9 cellular contexts compared by ENCODE assay signal in the genomic region with DNA sequence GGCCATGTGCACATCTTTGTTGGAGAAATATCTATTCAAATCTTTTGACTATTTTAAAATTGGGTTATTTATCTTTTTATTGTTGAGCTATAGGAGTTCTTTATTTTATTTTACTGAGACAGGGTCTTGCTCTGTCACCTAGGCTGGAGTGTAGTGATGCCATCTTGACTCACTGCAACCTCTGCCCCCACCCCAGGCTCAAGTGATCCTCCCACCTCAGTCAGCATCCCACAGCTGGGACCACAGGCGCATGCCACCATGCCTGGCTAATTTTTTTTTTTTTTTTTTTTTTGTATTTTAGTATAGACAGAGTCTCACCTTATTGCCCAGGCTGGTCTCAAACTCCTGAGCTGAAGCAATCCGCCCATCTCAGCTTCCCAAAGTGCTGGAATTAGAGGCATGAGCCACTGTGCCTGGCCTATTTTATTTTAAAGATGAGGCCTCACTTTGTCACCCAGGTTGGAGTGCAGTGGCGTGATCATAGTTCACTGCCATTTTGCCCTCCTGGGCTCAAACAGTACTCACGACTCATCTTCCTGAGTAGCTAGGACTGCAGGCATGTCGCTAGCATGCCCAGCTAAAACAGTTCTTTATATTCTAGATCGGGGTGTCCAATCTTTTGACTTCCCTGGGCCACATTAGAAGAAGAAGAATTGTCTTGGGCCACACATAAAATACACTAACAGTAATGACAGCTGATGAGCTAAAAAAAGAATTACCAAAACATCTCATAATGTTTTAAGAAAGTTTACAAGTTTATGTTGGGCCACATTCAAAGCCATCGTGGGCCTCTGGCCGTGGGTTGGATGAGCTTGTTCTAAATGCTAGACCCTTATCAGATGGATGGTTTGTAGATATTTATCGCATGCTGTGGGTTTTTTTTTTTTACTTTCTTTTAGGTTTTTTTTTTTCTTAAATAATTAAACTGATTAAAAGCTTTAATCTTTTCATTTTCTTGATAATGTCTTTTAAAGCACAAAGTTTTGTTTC. TPM values are rescaled to one million over a fixed set of nuclear protein-coding genes. Genes with fewer than 3 reads are reported as not detected.
DNase-seq lines count a peak whose midpoint lies in the region; ATAC-seq and TF ChIP-seq lines count a peak whose summit lies in the region.
"Had no signal": no experiment of that assay in that cellular context is flagged by ENCODE, and none has a peak within 500 bp of the region (broad histone marks: within the 10 kb centered on the region; RNA-seq: fewer than 3 reads in every experiment).

No MANE protein-coding gene starts in this region.

- H3K36me3 ChIP-seq in HEK293 (ENCODE audit: control insufficient read depth in 2 of 2, insufficient read depth in 1 of 2, low read length in 2 of 2): no peaks in the 10 kb centered on the region; a peak in 1 of 3 replicates
- no peaks in the 10 kb centered on the region for H3K36me3 ChIP-seq in gastrocnemius medialis
- H3K36me3 ChIP-seq in brain microvascular endothelial cell (replicated peaks): no peaks in the 10 kb centered on the region

- no peak for TF ChIP-seq POLR2A in gastrocnemius medialis (IDR thresholded peaks at IDR 0.05)

- POLR2A ChIA-PET in HEK293 (lab: Yijun Ruan, JAX) (interaction anchor here (0.6 to 1.6 kb wide), 2 partner anchors 34 to 44 kb away, joined by 3 to 4 read pairs; no protein-coding TSS in a partner anchor), WTC11 (lab: Charles Lee) (interaction anchor here (0.6 to 1.3 kb wide), 4 partner anchors 38 to 259 kb away, joined by 3 to 8 read pairs (median 6); no protein-coding TSS in a partner anchor)

- H3K4me1 ChIP-seq in HEK293 (ENCODE audit: control insufficient read depth, insufficient read depth, low read length): peaks cover 10% of the 10 kb centered on the region; the same call in 1 of the 2 replicates
- H3K4me1 ChIP-seq in gastrocnemius medialis: peaks cover 20 to 31% of the 10 kb centered on the region in 2 donors

- H3K9me3 Mint-ChIP-seq in WTC11: no peaks in the 10 kb centered on the region

- H3K4me3 ChIP-seq in HEK293 (ENCODE audit: low read depth, low read length) (no peak overlapping the region), epithelial cell of esophagus (ENCODE audit: low read length) (no peak overlapping the region), gastrocnemius medialis (no peak overlapping the region), brain microvascular endothelial cell (ENCODE audit: low read depth, low read length) (no peak overlapping the region)

- H3K27ac Mint-ChIP-seq in WTC11: peak overlapping the region; percentile 36

- ATAC-seq in WTC11 (no peak), gastrocnemius medialis (no peak)

- TF ChIP-seq CTCF in HEK293 (tag by site-specific recombination; IDR thresholded peaks at IDR 0.05) (no peak), WTC11 (IDR thresholded peaks at IDR 0.05) (no peak), epithelial cell of esophagus (IDR thresholded peaks at IDR 0.05; ENCODE audit: insufficient read depth, low read depth, low read length, missing control alignments) (no peak), gastrocnemius medialis (IDR thresholded peaks at IDR 0.05 in 4 of 5, conservative IDR thresholded peaks at IDR 0.05 in 1 of 5) (no peak), brain microvascular endothelial cell (IDR thresholded peaks at IDR 0.05; ENCODE audit: low read depth, low read length, missing control alignments) (no peak)

- CTCF ChIA-PET in HEK293 (lab: Yijun Ruan, JAX) (interaction anchor here (0.6 to 3.2 kb wide), 6 partner anchors 23 to 142 kb away, joined by 3 to 10 read pairs (median 5); partner anchors contain the start of gene CNEP1R1), WTC11 (lab: Charles Lee) (interaction anchor here (0.8 to 2.4 kb wide), 8 partner anchors 13 to 499 kb away, joined by 3 to 17 read pairs (median 4); partner anchors contain the start of gene CNEP1R1)

- peaks cover 20% of the 10 kb centered on the region for H3K4me1 Mint-ChIP-seq in WTC11

- H3K9me3 ChIP-seq in HEK293 (ENCODE audit: control insufficient read depth, insufficient read depth, low read depth, low read length): no peaks in the 10 kb centered on the region
- no peaks in the 10 kb centered on the region for H3K9me3 ChIP-seq in gastrocnemius medialis

- in situ Hi-C loops in gastrocnemius medialis (cut with MboI; ENCODE audit: low sequenced_read_pairs in 4 of 4): no loop called here
- in situ Hi-C loops in brain microvascular endothelial cell (cut with HindIII; ENCODE audit: low pct_ligation_motif_present, low sequenced_read_pairs): no loop called here

- intact Hi-C loops in gastrocnemius medialis (cut with DNase I; ENCODE audit: low total_unique reads): no loop called here

- no peaks in the 10 kb centered on the region for H3K36me3 Mint-ChIP-seq in WTC11

- H3K27me3 ChIP-seq in gastrocnemius medialis (no peaks in the 10 kb centered on the region), brain microvascular endothelial cell (replicated peaks) (no peaks in the 10 kb centered on the region)

- H3K4me3 Mint-ChIP-seq in WTC11: no peak overlapping the region

- H3K27me3 Mint-ChIP-seq in WTC11 (ENCODE audit: low read depth): no peaks in the 10 kb centered on the region

- DNase-seq in WTC11 (ENCODE audit: low spot score) (no peak), epithelial cell of esophagus (ENCODE audit: low read depth) (peak; percentile 45), NCI-H446 (lab: John Stamatoyannopoulos, UW) (no peak), gastrocnemius medialis (no peak), brain microvascular endothelial cell (no peak)
- peak; percentile 42 for DNase-seq in stimulated activated CD4-positive, alpha-beta T cell treated with anti-CD3 and anti-CD28 coated beads, Interleukin-2, amount 100 ng/mL, for 4 hours (ENCODE audit: low read depth)
- DNase-seq: left cardiac atrium, NCI-H69 had no signal

- H3K27ac ChIP-seq in HEK293 (ENCODE audit: extremely low read depth, low read depth, low read length): peak overlapping the region; percentile 32; the same call in 1 of the 2 replicates
- H3K27ac ChIP-seq in gastrocnemius medialis: no peak overlapping the region
- H3K27ac ChIP-seq in brain microvascular endothelial cell: no peak overlapping the region

TF ChIP-seq in HEK293, 187 proteins besides CTCF, POLR2A, EP300 and RAD21 (continues in another document):
- no peak for TF ChIP-seq GLIS2 (tag by site-specific recombination; IDR thresholded peaks at IDR 0.05)
- no peak for TF ChIP-seq ZNF214 (tag by site-specific recombination; IDR thresholded peaks at IDR 0.05; ENCODE audit: borderline replicate concordance)
- TF ChIP-seq ZNF175 (tag by site-specific recombination; IDR thresholded peaks at IDR 0.05): no peak
- no peak for TF ChIP-seq ZNF112 (tag by site-specific recombination; IDR thresholded peaks at IDR 0.05)
- TF ChIP-seq ZNF76 (tag by site-specific recombination; IDR thresholded peaks at IDR 0.05; ENCODE audit: borderline replicate concordance, low read depth): no peak
- TF ChIP-seq SALL2 (tag by site-specific recombination; IDR thresholded peaks at IDR 0.05; ENCODE audit: borderline replicate concordance): no peak
- TF ChIP-seq, protein P1, sequence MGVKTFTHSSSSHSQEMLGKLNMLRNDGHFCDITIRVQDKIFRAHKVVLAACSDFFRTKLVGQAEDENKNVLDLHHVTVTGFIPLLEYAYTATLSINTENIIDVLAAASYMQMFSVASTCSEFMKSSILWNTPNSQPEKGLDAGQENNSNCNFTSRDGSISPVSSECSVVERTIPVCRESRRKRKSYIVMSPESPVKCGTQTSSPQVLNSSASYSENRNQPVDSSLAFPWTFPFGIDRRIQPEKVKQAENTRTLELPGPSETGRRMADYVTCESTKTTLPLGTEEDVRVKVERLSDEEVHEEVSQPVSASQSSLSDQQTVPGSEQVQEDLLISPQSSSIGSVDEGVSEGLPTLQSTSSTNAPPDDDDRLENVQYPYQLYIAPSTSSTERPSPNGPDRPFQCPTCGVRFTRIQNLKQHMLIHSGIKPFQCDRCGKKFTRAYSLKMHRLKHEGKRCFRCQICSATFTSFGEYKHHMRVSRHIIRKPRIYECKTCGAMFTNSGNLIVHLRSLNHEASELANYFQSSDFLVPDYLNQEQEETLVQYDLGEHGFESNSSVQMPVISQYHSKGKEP (tag by site-specific recombination; IDR thresholded peaks at IDR 0.05): no peak
- no peak for TF ChIP-seq ZNF354C (tag by site-specific recombination; IDR thresholded peaks at IDR 0.05; ENCODE audit: borderline replicate concordance, low read depth)
- TF ChIP-seq ZNF596 (tag by site-specific recombination; IDR thresholded peaks at IDR 0.05): no peak
- peak; percentile 41 for TF ChIP-seq ZNF585B (tag by site-specific recombination; IDR thresholded peaks at IDR 0.05)
- no peak for TF ChIP-seq ZFP69B (tag by site-specific recombination; IDR thresholded peaks at IDR 0.05)

TF ChIP-seq in WTC11, 78 proteins besides CTCF, POLR2A, EP300 and RAD21 (continues in another document):
- TF ChIP-seq IRF2 (CRISPR knock-in tag; IDR thresholded peaks at IDR 0.05; ENCODE audit: borderline replicate concordance, low read depth): no peak
- TF ChIP-seq MAX (CRISPR knock-in tag; IDR thresholded peaks at IDR 0.05): no peak
- TF ChIP-seq ETV6 (CRISPR knock-in tag; IDR thresholded peaks at IDR 0.05): no peak
- TF ChIP-seq, protein P2, sequence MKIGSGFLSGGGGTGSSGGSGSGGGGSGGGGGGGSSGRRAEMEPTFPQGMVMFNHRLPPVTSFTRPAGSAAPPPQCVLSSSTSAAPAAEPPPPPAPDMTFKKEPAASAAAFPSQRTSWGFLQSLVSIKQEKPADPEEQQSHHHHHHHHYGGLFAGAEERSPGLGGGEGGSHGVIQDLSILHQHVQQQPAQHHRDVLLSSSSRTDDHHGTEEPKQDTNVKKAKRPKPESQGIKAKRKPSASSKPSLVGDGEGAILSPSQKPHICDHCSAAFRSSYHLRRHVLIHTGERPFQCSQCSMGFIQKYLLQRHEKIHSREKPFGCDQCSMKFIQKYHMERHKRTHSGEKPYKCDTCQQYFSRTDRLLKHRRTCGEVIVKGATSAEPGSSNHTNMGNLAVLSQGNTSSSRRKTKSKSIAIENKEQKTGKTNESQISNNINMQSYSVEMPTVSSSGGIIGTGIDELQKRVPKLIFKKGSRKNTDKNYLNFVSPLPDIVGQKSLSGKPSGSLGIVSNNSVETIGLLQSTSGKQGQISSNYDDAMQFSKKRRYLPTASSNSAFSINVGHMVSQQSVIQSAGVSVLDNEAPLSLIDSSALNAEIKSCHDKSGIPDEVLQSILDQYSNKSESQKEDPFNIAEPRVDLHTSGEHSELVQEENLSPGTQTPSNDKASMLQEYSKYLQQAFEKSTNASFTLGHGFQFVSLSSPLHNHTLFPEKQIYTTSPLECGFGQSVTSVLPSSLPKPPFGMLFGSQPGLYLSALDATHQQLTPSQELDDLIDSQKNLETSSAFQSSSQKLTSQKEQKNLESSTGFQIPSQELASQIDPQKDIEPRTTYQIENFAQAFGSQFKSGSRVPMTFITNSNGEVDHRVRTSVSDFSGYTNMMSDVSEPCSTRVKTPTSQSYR (CRISPR knock-in tag; IDR thresholded peaks at IDR 0.05): no peak
- no peak for TF ChIP-seq NR3C1 (CRISPR knock-in tag; conservative IDR thresholded peaks at IDR 0.05; ENCODE audit: low read depth)
- TF ChIP-seq MYBL2 (CRISPR knock-in tag; IDR thresholded peaks at IDR 0.05): no peak

RNA-seq across cellular contexts. Expression of gene TENT4B, which starts 13.7 kb away (rescaled TPM):
- total RNA-seq in WTC11 (2021) (12.7 to 14.3 TPM (median 13.6 TPM) in 3 replicates), gastrocnemius medialis (10 to 100 TPM in 1 of 4 donors, 1 to 10 TPM in 3; 5.7 to 12.2 (median 7.0) TPM)

Comparison
In these comparisons a context has a peak if more than half of its experiments do, and no peak if none do; other contexts are left out.
1. DNase-seq: peak in epithelial cell of esophagus (single experiment) and stimulated activated CD4-positive, alpha-beta T cell treated with anti-CD3 and anti-CD28 coated beads, Interleukin-2, amount 100 ng/mL, for 4 hours (single experiment); none in WTC11 (single experiment), NCI-H446 (0 of 2), gastrocnemius medialis (0 of 2) and brain microvascular endothelial cell (single experiment).